ENCODE assay signal across 8 cellular contexts in genomic region chr2:237474931-237475703, GRCh38. TPM values are rescaled to one million over a fixed set of nuclear protein-coding genes. Genes with fewer than 3 reads are reported as not detected.
DNase-seq lines count a peak whose midpoint lies in the region; ATAC-seq and TF ChIP-seq lines count a peak whose summit lies in the region.

No MANE protein-coding gene starts in this region.

- H3K36me3 ChIP-seq in BJ (ENCODE audit: control insufficient read depth, insufficient read depth, low read length) (no peaks in the 10 kb centered on the region), mucosa of rectum (ENCODE audit: control insufficient read depth in 2 of 2, insufficient read depth in 2 of 2, low read length in 2 of 2) (no peaks in the 10 kb centered on the region)

- peak overlapping the region; percentile 75 to 89 for H3K9ac ChIP-seq in mucosa of rectum (ENCODE audit: low read depth in 1 of 2, low read length in 2 of 2)

- ATAC-seq in GM19023 (IDR thresholded peaks at IDR 0.05; ENCODE audit: unreplicated experiment), result peak; percentile 79
- peak; percentile 86 for ATAC-seq in HG03175 (IDR thresholded peaks at IDR 0.05; ENCODE audit: unreplicated experiment)

- peaks cover 11 to 12% of the 10 kb centered on the region in 2 donors for H3K4me1 ChIP-seq in mucosa of rectum (ENCODE audit: control insufficient read depth in 2 of 2, insufficient read depth in 2 of 2, low read length in 2 of 2)

- peak overlapping the region; percentile 84 for H3K27ac ChIP-seq in mucosa of rectum (ENCODE audit: low read depth in 2 of 2, low read length in 2 of 2)

- H3K27me3 ChIP-seq in BJ (ENCODE audit: control insufficient read depth, insufficient read depth, low read length) (no peaks in the 10 kb centered on the region), mucosa of rectum (ENCODE audit: control insufficient read depth in 2 of 2, insufficient read depth in 2 of 2, low read length in 2 of 2) (no peaks in the 10 kb centered on the region)

- DNase-seq in BJ (ENCODE audit: low read depth), result no peak
- peak; percentile 61 to 70 for DNase-seq in NOMO-1 (lab: John Stamatoyannopoulos, UW; ENCODE audit: unreplicated experiment in 2 of 2)
- DNase-seq in activated T-cell treated with anti-CD3 and anti-CD28 coated beads for 24 hours (ENCODE audit: low read depth), result peak; percentile 73
- no peak for DNase-seq in epithelial cell of proximal tubule (ENCODE audit: low read depth)
- DNase-seq in stimulated activated CD8-positive, alpha-beta memory T cell treated with anti-CD3 and anti-CD28 coated beads, Interleukin-4, amount 100 ng/mL, for 4 hours (ENCODE audit: low read depth in 2 of 2, low spot score in 1 of 2), result peak; percentile 53 to 56

- H3K4me3 ChIP-seq in BJ (ENCODE audit: low read depth, low read length) (peak overlapping the region; percentile 50), epithelial cell of proximal tubule (ENCODE audit: low read depth, low read length) (peak overlapping the region; percentile 77), mucosa of rectum (ENCODE audit: low read length in 2 of 2) (peak overlapping the region; percentile 75 to 77)

- CTCF ChIA-PET in BJ (lab: Yijun Ruan, JAX), result interaction anchor here (0.6 to 5.0 kb wide), 39 partner anchors 9 to 448 kb away, joined by 3 to 72 read pairs (median 4); partner anchors contain the start of genes COL6A3 and MLPH

- TF ChIP-seq CTCF in BJ (IDR thresholded peaks at IDR 0.05; ENCODE audit: insufficient read depth, low read depth, low read length) (peak; percentile 78), epithelial cell of proximal tubule (conservative IDR thresholded peaks at IDR 0.05; ENCODE audit: low read depth, low read length) (peak; percentile 73)

- POLR2A ChIA-PET in BJ (lab: Charles Lee), result interaction anchor here (0.6 kb wide), 2 partner anchors 54 to 331 kb away, joined by 3 to 7 read pairs; no protein-coding TSS in a partner anchor

- H3K9me3 ChIP-seq in mucosa of rectum (ENCODE audit: control insufficient read depth in 2 of 2, low read length in 2 of 2), result no peaks in the 10 kb centered on the region

RNA-seq across cellular contexts. Expression of gene MLPH, which starts 11.9 kb away (rescaled TPM):
- polyA plus RNA-seq in BJ (2011; rRNA removed), result 16.1 and 18.5 TPM in 2 replicates
- 24.0 and 40.3 TPM in 2 replicates for polyA minus RNA-seq in BJ (2011; rRNA and poly(A)+ RNA removed)
- 35.4 and 36.0 TPM in 2 replicates for total RNA-seq in epithelial cell of proximal tubule

Comparison
In these comparisons a context has a peak if more than half of its experiments do, and no peak if none do; other contexts are left out.
1. DNase-seq: peak in NOMO-1 (2 of 2), activated T-cell treated with anti-CD3 and anti-CD28 coated beads for 24 hours (single experiment) and stimulated activated CD8-positive, alpha-beta memory T cell treated with anti-CD3 and anti-CD28 coated beads, Interleukin-4, amount 100 ng/mL, for 4 hours (2 of 2); none in BJ (single experiment) and epithelial cell of proximal tubule (single experiment).
2. Peak in every context shown above with its lines, with median percentiles within 50 percentile points of each other: H3K4me3 ChIP-seq.